29 cellular contexts compared by ENCODE assay signal in the genomic region with DNA sequence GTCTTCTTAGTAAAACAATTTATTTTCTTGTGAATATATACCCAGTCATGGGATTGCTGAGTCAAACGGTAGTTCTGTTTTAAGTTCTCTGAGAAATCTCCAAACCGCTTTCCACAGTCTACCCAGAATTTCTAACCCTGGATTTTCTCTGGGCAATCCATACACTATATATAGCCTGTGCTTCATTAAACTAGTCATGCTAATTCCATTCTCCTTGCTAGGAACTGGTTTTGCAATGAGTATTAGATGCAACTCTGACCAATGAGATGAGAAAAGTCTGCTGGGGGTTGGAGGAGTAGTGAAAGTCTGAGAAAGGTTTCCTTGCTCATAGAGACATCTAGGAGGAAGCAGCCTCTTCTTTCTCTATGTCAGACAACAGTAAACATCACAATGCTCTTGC.
DNase-seq lines count a peak whose midpoint lies in the region; ATAC-seq and TF ChIP-seq lines count a peak whose summit lies in the region.
"Had no signal": no experiment of that assay in that cellular context is flagged by ENCODE, and none has a peak within 500 bp of the region (broad histone marks: within the 10 kb centered on the region; RNA-seq: fewer than 3 reads in every experiment).

No MANE protein-coding gene starts in this region.

- DNase-seq in activated CD4-positive, alpha-beta T cell treated with anti-CD3 and anti-CD28 coated beads for 36 hours = no peak
- no peak for DNase-seq in activated CD4-positive, alpha-beta T cell treated with anti-CD3 and anti-CD28 coated beads for 1 hour
- DNase-seq in adipocyte (ENCODE audit: low read depth) (peak; percentile 58), fibroblast of peridontal ligament (ENCODE audit: extremely low read depth) (peak; percentile 80), BE2C (no peak), NCI-H2081 (lab: John Stamatoyannopoulos, UW) (no peak)
- no peak for DNase-seq in stimulated activated naive CD4-positive, alpha-beta T cell treated with Interleukin-2 at 50 U/mL for 16 hours (lab: John Stamatoyannopoulos, UW)
- DNase-seq: activated CD4-positive, alpha-beta T cell treated with anti-CD3 and anti-CD28 coated beads, Interleukin-2, amount 10 ng/mL, durations not matched to agents 24 days and 14 days; activated naive CD4-positive, alpha-beta T cell; activated T-cell treated with anti-CD3 and anti-CD28 coated beads, Interleukin-2, amount 50 U/mL, for 48 hours; adrenal gland; brain microvascular endothelial cell; hippocampal formation; left lung; NCI-H1048; NCI-H187; right lobe of liver; SHP77; stimulated activated CD4-positive, alpha-beta T cell treated with anti-CD3 and anti-CD28 coated beads, Interleukin-4, amount 100 ng/mL, for 24 hours had no signal

- H3K9me3 Mint-ChIP-seq in activated CD4-positive, alpha-beta T cell treated with anti-CD3 and anti-CD28 coated beads for 36 hours (ENCODE audit: low read depth) = no peaks in the 10 kb centered on the region
- H3K9me3 Mint-ChIP-seq: activated CD4-positive, alpha-beta T cell treated with anti-CD3 and anti-CD28 coated beads, Interleukin-2, amount 10 ng/mL, durations not matched to agents 24 days and 14 days had no signal

- intact Hi-C loops in activated CD4-positive, alpha-beta T cell treated with anti-CD3 and anti-CD28 coated beads for 36 hours (cut with DNase I, micrococcal nuclease) = no loop called here

- H3K4me3 Mint-ChIP-seq in activated CD4-positive, alpha-beta T cell treated with anti-CD3 and anti-CD28 coated beads for 36 hours = no peak overlapping the region
- H3K4me3 Mint-ChIP-seq: activated CD4-positive, alpha-beta T cell treated with anti-CD3 and anti-CD28 coated beads, Interleukin-2, amount 10 ng/mL, durations not matched to agents 24 days and 14 days; B cell; stimulated activated memory B cell treated with anti-CD40 and anti-IgM and Interleukin-4, amounts not matched to agents 10 μg/mL and 1 μg/mL and 100 μg/mL, for 72 hours; T-helper 2 cell treated with Interferon-gamma antibody and Interleukin-4, amounts not matched to agents 5 μg/mL and 100 μg/mL, for 36 hours had no signal

- H3K4me3 ChIP-seq in adipocyte (ENCODE audit: low read length) (no peak overlapping the region), BE2C (ENCODE audit: low read depth, low read length) (no peak overlapping the region)
- H3K4me3 ChIP-seq: adrenal gland, gastroesophageal sphincter, left lung, right lobe of liver, suprapubic skin had no signal

- POLR2A ChIA-PET in activated CD4-positive, alpha-beta T cell treated with anti-CD3 and anti-CD28 coated beads for 36 hours (lab: Charles Lee) = no interaction called here

- H3K27me3 Mint-ChIP-seq in activated CD4-positive, alpha-beta T cell treated with anti-CD3 and anti-CD28 coated beads for 36 hours = peaks cover 5% of the 10 kb centered on the region
- H3K27me3 Mint-ChIP-seq: activated CD4-positive, alpha-beta T cell treated with anti-CD3 and anti-CD28 coated beads, Interleukin-2, amount 10 ng/mL, durations not matched to agents 24 days and 14 days; progenitor cell of endocrine pancreas; stimulated activated memory B cell treated with anti-CD40 and anti-IgM and Interleukin-4, amounts not matched to agents 10 μg/mL and 1 μg/mL and 100 μg/mL, for 72 hours had no signal

- H3K9me3 ChIP-seq in adipocyte (ENCODE audit: control insufficient read depth, low read length) = no peaks in the 10 kb centered on the region
- no peaks in the 10 kb centered on the region; the same call in 1 of the 2 replicates for H3K9me3 ChIP-seq in BE2C
- H3K9me3 ChIP-seq: adrenal gland, gastroesophageal sphincter, left lung, right lobe of liver, suprapubic skin had no signal

- TF ChIP-seq CTCF in BE2C (IDR thresholded peaks at IDR 0.05; ENCODE audit: low read depth, low read length) = no peak

- peak; percentile 19 for ATAC-seq in activated CD4-positive, alpha-beta T cell treated with anti-CD3 and anti-CD28 coated beads for 36 hours
- ATAC-seq in HG03354 (IDR thresholded peaks at IDR 0.05; ENCODE audit: poor library complexity, severe bottlenecking, unreplicated experiment) = no peak
- ATAC-seq: gastroesophageal sphincter; HCT116; HepG2; left lung; Panc1; right lobe of liver; stimulated activated memory B cell treated with anti-CD40 and anti-IgM and Interleukin-4, amounts not matched to agents 10 μg/mL and 1 μg/mL and 100 μg/mL, for 72 hours had no signal

- no peak overlapping the region for H3K27ac Mint-ChIP-seq in activated CD4-positive, alpha-beta T cell treated with anti-CD3 and anti-CD28 coated beads for 36 hours
- H3K27ac Mint-ChIP-seq: activated CD4-positive, alpha-beta T cell treated with anti-CD3 and anti-CD28 coated beads, Interleukin-2, amount 10 ng/mL, durations not matched to agents 24 days and 14 days; B cell; progenitor cell of endocrine pancreas; stimulated activated memory B cell treated with anti-CD40 and anti-IgM and Interleukin-4, amounts not matched to agents 10 μg/mL and 1 μg/mL and 100 μg/mL, for 72 hours; T-helper 2 cell treated with Interferon-gamma antibody and Interleukin-4, amounts not matched to agents 5 μg/mL and 100 μg/mL, for 36 hours had no signal

- no peaks in the 10 kb centered on the region for H3K36me3 Mint-ChIP-seq in activated CD4-positive, alpha-beta T cell treated with anti-CD3 and anti-CD28 coated beads for 36 hours (ENCODE audit: low read depth)
- H3K36me3 Mint-ChIP-seq: stimulated activated memory B cell treated with anti-CD40 and anti-IgM and Interleukin-4, amounts not matched to agents 10 μg/mL and 1 μg/mL and 100 μg/mL, for 72 hours had no signal

- H3K4me1 ChIP-seq in adipocyte (ENCODE audit: control insufficient read depth, insufficient read depth, low read length) = no peaks in the 10 kb centered on the region
- no peaks in the 10 kb centered on the region for H3K4me1 ChIP-seq in BE2C
- H3K4me1 ChIP-seq: adrenal gland, gastroesophageal sphincter, left lung, suprapubic skin had no signal

- H3K9ac ChIP-seq in adipocyte (ENCODE audit: low read length) = no peak overlapping the region

- CTCF ChIA-PET in activated CD4-positive, alpha-beta T cell treated with anti-CD3 and anti-CD28 coated beads for 36 hours (lab: Charles Lee) = no interaction called here

- no peaks in the 10 kb centered on the region for H3K4me1 Mint-ChIP-seq in activated CD4-positive, alpha-beta T cell treated with anti-CD3 and anti-CD28 coated beads for 36 hours
- H3K4me1 Mint-ChIP-seq: activated CD4-positive, alpha-beta T cell treated with anti-CD3 and anti-CD28 coated beads, Interleukin-2, amount 10 ng/mL, durations not matched to agents 24 days and 14 days; B cell; stimulated activated memory B cell treated with anti-CD40 and anti-IgM and Interleukin-4, amounts not matched to agents 10 μg/mL and 1 μg/mL and 100 μg/mL, for 72 hours had no signal

- no peaks in the 10 kb centered on the region for H3K27me3 ChIP-seq in adipocyte (replicated peaks; ENCODE audit: control insufficient read depth, insufficient read depth, low read length)
- H3K27me3 ChIP-seq in BE2C = no peaks in the 10 kb centered on the region
- H3K27me3 ChIP-seq: adrenal gland, brain microvascular endothelial cell, gastroesophageal sphincter, left lung, right lobe of liver, suprapubic skin had no signal

- H3K36me3 ChIP-seq in adipocyte (ENCODE audit: control insufficient read depth, insufficient read depth, low read length, severe bottlenecking) (no peaks in the 10 kb centered on the region), BE2C (no peaks in the 10 kb centered on the region)
- H3K36me3 ChIP-seq: adrenal gland, brain microvascular endothelial cell, gastroesophageal sphincter, left lung, right lobe of liver, suprapubic skin had no signal

Comparison
In these comparisons a context has a peak if more than half of its experiments do, and no peak if none do; other contexts are left out.
1. DNase-seq: peak in adipocyte (single experiment) and fibroblast of peridontal ligament (single experiment); none in activated CD4-positive, alpha-beta T cell treated with anti-CD3 and anti-CD28 coated beads for 36 hours (single experiment), activated CD4-positive, alpha-beta T cell treated with anti-CD3 and anti-CD28 coated beads for 1 hour (single experiment), BE2C (single experiment), stimulated activated naive CD4-positive, alpha-beta T cell treated with Interleukin-2 at 50 U/mL for 16 hours (single experiment) and NCI-H2081 (0 of 2).